Comparison of ENCODE assay signal across 22 cellular contexts in the genomic region with DNA sequence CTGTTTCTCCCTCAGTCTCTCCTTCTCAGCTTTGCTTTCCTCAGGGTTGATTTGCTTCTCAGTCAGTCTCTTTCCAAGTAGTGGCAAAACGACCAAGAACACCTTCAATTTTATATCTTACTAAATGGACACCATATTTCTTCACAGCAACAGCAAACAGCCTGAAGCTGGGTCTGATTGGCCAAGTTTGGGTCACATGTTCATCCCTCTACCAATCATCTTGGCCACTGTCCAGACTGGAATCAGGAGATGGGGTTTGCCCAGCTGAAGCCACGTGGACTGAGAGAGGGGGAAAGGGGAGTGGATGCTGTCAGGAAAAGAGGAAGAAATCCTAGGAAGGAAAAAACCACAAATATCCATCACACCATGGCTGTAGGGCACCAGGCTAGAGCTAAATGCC. TPM values are rescaled to one million over a fixed set of nuclear protein-coding genes. Genes with fewer than 3 reads are reported as not detected.
DNase-seq lines count a peak whose midpoint lies in the region; ATAC-seq and TF ChIP-seq lines count a peak whose summit lies in the region.
"Had no signal": no experiment of that assay in that cellular context is flagged by ENCODE, and none has a peak within 500 bp of the region (broad histone marks: within the 10 kb centered on the region; RNA-seq: fewer than 3 reads in every experiment).

No MANE protein-coding gene starts in this region.

- H3K36me3 Mint-ChIP-seq in neural progenitor cell: no peaks in the 10 kb centered on the region
- H3K36me3 Mint-ChIP-seq: CD14-positive monocyte; CD4-positive, alpha-beta memory T cell had no signal

- no peaks in the 10 kb centered on the region for H3K27me3 Mint-ChIP-seq in neural progenitor cell (ENCODE audit: insufficient read depth, low read depth)

- H3K27ac Mint-ChIP-seq in neural progenitor cell: no peak overlapping the region
- H3K27ac Mint-ChIP-seq: CD4-positive, alpha-beta memory T cell had no signal

- in situ Hi-C loops in SK-MEL-5 (cut with HindIII; ENCODE audit: low pct_unique_long_range_greater_than_20kb, low sequenced_read_pairs): loop anchor here (25.0 kb wide), 1 partner anchor 359 kb away; no protein-coding TSS in a partner anchor

- intact Hi-C loops in left colon (cut with DNase I, micrococcal nuclease): no loop called here

- H3K27ac ChIP-seq in neural progenitor cell: no peak overlapping the region
- H3K27ac ChIP-seq: 22Rv1, A549, BLaER1, GM23248, HL-60 had no signal

- DNase-seq in DMS 273 (lab: John Stamatoyannopoulos, UW; ENCODE audit: unreplicated experiment): peak; percentile 10
- no peak for DNase-seq in DMS 273 treated with DMSO at 0.1 percent for 48 hours (lab: John Stamatoyannopoulos, UW)
- peak; percentile 22 for DNase-seq in SK-MEL-5 (ENCODE audit: low read depth, low spot score)
- DNase-seq in neural progenitor cell (ENCODE audit: low spot score): no peak
- no peak for DNase-seq in GM10266 (ENCODE audit: extremely low spot score)
- no peak for DNase-seq in left colon
- no peak for DNase-seq in NK-92 (lab: John Stamatoyannopoulos, UW; ENCODE audit: unreplicated experiment)
- DNase-seq: CD4-positive, alpha-beta memory T cell; DMS53; DND-41; EL; GM23248 had no signal

- ATAC-seq in left colon: no peak
- ATAC-seq: A549 had no signal

- peaks cover 4% of the 10 kb centered on the region for H3K4me1 Mint-ChIP-seq in neural progenitor cell
- H3K4me1 Mint-ChIP-seq: CD14-positive monocyte; CD4-positive, alpha-beta memory T cell had no signal

- peak overlapping the region; percentile 14 for H2AFZ ChIP-seq in neural progenitor cell (replicated peaks)
- H2AFZ ChIP-seq: GM23248 had no signal

- H3K79me2 ChIP-seq in neural progenitor cell (ENCODE audit: low read depth): no peaks in the 10 kb centered on the region

- no peaks in the 10 kb centered on the region for H3K9me3 Mint-ChIP-seq in neural progenitor cell
- H3K9me3 Mint-ChIP-seq: CD4-positive, alpha-beta memory T cell had no signal

- TF ChIP-seq CTCF in neural progenitor cell (IDR thresholded peaks at IDR 0.05): no peak
- TF ChIP-seq CTCF in GM10266 (IDR thresholded peaks at IDR 0.05; ENCODE audit: control insufficient read depth, insufficient read depth, low read depth, missing control alignments): no peak

- H3K4me1 ChIP-seq in neural progenitor cell: no peaks in the 10 kb centered on the region
- H3K4me1 ChIP-seq: A549, BLaER1, HAP-1 had no signal

- H3K36me3 ChIP-seq in neural progenitor cell: no peaks in the 10 kb centered on the region
- H3K36me3 ChIP-seq: BLaER1, HAP-1 had no signal

- no peaks in the 10 kb centered on the region for H3K27me3 ChIP-seq in neural progenitor cell
- H3K27me3 ChIP-seq: BLaER1 had no signal

- no peaks in the 10 kb centered on the region for H3K9me3 ChIP-seq in neural progenitor cell (ENCODE audit: low read depth)
- H3K9me3 ChIP-seq: A549, BLaER1, HAP-1 had no signal

- H3F3A ChIP-seq in neural progenitor cell (ENCODE audit: low read depth): no peaks in the 10 kb centered on the region

- H3K9ac ChIP-seq in neural progenitor cell: no peak overlapping the region
- H3K9ac ChIP-seq: BLaER1, GM23248 had no signal

- H3K4me3 ChIP-seq in neural progenitor cell: no peak overlapping the region
- H3K4me3 ChIP-seq: A549, BLaER1, GM23248, HAP-1 had no signal

- H3K4me2 ChIP-seq in neural progenitor cell: no peak overlapping the region
- H3K4me2 ChIP-seq: A549, BLaER1 had no signal

- no peaks in the 10 kb centered on the region for H4K20me1 ChIP-seq in neural progenitor cell (ENCODE audit: low read depth)
- H4K20me1 ChIP-seq: BLaER1 had no signal

- no peak overlapping the region for H3K4me3 Mint-ChIP-seq in neural progenitor cell
- H3K4me3 Mint-ChIP-seq: CD14-positive monocyte; CD4-positive, alpha-beta memory T cell had no signal

RNA-seq across cellular contexts. Expression of a gene that starts 42.0 kb away (rescaled TPM):
- not detected in 2 replicates for total RNA-seq in SK-MEL-5 (2014; rRNA removed; shearing (Covaris generic))
- not detected in 2 replicates for polyA plus RNA-seq in SK-MEL-5 (2015; cell fraction: cytosol; rRNA removed)
- polyA plus RNA-seq in SK-MEL-5 (2015; cell fraction: nucleus; rRNA removed): not detected in 2 replicates
- not detected in 2 replicates for total RNA-seq in neural progenitor cell (ENCODE audit: low replicate concordance)
- total RNA-seq in left colon: not detected
- total RNA-seq: CD4-positive, alpha-beta memory T cell; G401; GM23248; H4; HT1080 had no signal
- polyA plus RNA-seq: AG04450; CD14-positive monocyte; CD4-positive, alpha-beta memory T cell; GM23248 had no signal

Comparison
In these comparisons a context has a peak if more than half of its experiments do, and no peak if none do; other contexts are left out.
1. DNase-seq: peak in DMS 273 (single experiment) and SK-MEL-5 (single experiment); none in DMS 273 treated with DMSO at 0.1 percent for 48 hours (single experiment), neural progenitor cell (single experiment), GM10266 (single experiment), left colon (0 of 2) and NK-92 (single experiment).